ENCODE assay signal across 28 cellular contexts in genomic region chr6:149634315-149634714, GRCh38.
"Had no signal": no experiment of that assay in that cellular context is flagged by ENCODE, and none has a peak within 500 bp of the region (broad histone marks: within the 10 kb centered on the region; RNA-seq: fewer than 3 reads in every experiment).

No MANE protein-coding gene starts in this region.

- H3K27ac ChIP-seq: brain microvascular endothelial cell, coronary artery, dorsolateral prefrontal cortex, esophagus muscularis mucosa, foreskin keratinocyte, gastrocnemius medialis, heart left ventricle had no signal

- ATAC-seq: activated naive CD4-positive, alpha-beta T cell treated with anti-CD3 and anti-CD28 coated beads, Interleukin-2, amount 50 U/mL, for 72 hours; activated T-cell treated with anti-CD3 and anti-CD28 coated beads, Interleukin-2, amount 50 U/mL, for 72 hours; effector memory CD8-positive, alpha-beta T cell; foreskin keratinocyte; gastrocnemius medialis; heart left ventricle had no signal

- H3K4me3 ChIP-seq: coronary artery, dorsolateral prefrontal cortex, esophagus muscularis mucosa, gastrocnemius medialis, heart left ventricle had no signal

- FAIRE-seq: astrocyte, bronchial epithelial cell had no signal

- H3K4me1 ChIP-seq: esophagus muscularis mucosa, gastrocnemius medialis had no signal

- H3K27me3 ChIP-seq: brain microvascular endothelial cell, dorsolateral prefrontal cortex, esophagus muscularis mucosa, foreskin keratinocyte, gastrocnemius medialis, heart left ventricle had no signal

- H3K9me3 ChIP-seq: esophagus muscularis mucosa, gastrocnemius medialis, heart left ventricle had no signal

- DNase-seq: activated CD4-positive, alpha-beta memory T cell treated with anti-CD3 and anti-CD28 coated beads, Interleukin-2, amount 10 ng/mL, durations not matched to agents 7 days and 5 days; activated CD4-positive, alpha-beta T cell treated with anti-CD3 and anti-CD28 coated beads for 1 hour; activated CD4-positive, alpha-beta T cell treated with anti-CD3 and anti-CD28 coated beads for 4 hours; activated CD4-positive, alpha-beta T cell treated with anti-CD3 and anti-CD28 coated beads, Interleukin-2, amount 10 ng/mL, durations not matched to agents 7 days and 5 days; activated CD4-positive, alpha-beta T cell treated with anti-CD3 and anti-CD28 coated beads, Interleukin-2, amount 50 U/mL, for 4 hours; activated CD8-positive, alpha-beta memory T cell treated with anti-CD3 and anti-CD28 coated beads, Interleukin-2, amount 50 U/mL, for 48 hours; activated gamma-delta T cell; activated naive CD4-positive, alpha-beta T cell; activated naive CD4-positive, alpha-beta T cell treated with anti-CD3 and anti-CD28 coated beads, Interleukin-2, amount 10 ng/mL, durations not matched to agents 7 days and 5 days; activated naive CD8-positive, alpha-beta T cell treated with anti-CD3 and anti-CD28 coated beads, Interleukin-2, amount 10 ng/mL, durations not matched to agents 7 days and 5 days; activated T-cell treated with anti-CD3 and anti-CD28 coated beads for 4 hours; activated T-cell treated with anti-CD3 and anti-CD28 coated beads, Interleukin-2, amount 50 U/mL, for 24 hours; activated T-cell treated with anti-CD3 and anti-CD28 coated beads, Interleukin-2, amount 50 U/mL, for 72 hours; anterior cingulate cortex; brain microvascular endothelial cell; dorsolateral prefrontal cortex; effector memory CD8-positive, alpha-beta T cell; erythroblast; foreskin keratinocyte; gastrocnemius medialis; glutamatergic neuron; heart left ventricle; T-helper 2 cell had no signal
